ENCODE assay signal across 19 cellular contexts in the genomic region with DNA sequence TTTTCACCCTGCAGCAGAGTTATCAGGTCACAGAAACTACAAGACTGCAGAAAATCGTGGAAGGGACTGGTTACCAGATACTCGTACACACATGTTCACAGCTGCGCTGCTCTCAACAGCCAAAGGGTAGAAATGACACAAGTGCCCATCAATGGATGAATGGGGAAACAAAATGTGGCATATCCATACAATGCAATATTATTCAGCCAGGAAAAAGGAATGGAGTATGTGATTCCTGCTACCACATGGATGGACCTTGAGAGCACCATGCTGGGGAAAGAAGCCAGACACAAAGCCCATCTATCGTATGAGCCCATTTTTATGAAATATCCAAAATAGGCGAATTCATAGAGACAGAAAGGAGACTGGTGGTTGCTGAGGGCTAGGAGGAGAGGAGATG. TPM values are rescaled to one million over a fixed set of nuclear protein-coding genes. Genes with fewer than 3 reads are reported as not detected.
DNase-seq lines count a peak whose midpoint lies in the region; ATAC-seq, FAIRE-seq and TF ChIP-seq lines count a peak whose summit lies in the region.
"Had no signal": no experiment of that assay in that cellular context is flagged by ENCODE, and none has a peak within 500 bp of the region (broad histone marks: within the 10 kb centered on the region; RNA-seq: fewer than 3 reads in every experiment).

No MANE protein-coding gene starts in this region.

- peak overlapping the region in 2 of 3 experiments; percentile 58 to 67 for H3K4me3 Mint-ChIP-seq in nephron
- H3K4me3 Mint-ChIP-seq in stimulated activated naive B cell treated with anti-CD40 and anti-IgM and Interleukin-4, amounts not matched to agents 10 μg/mL and 1 μg/mL and 100 μg/mL, for 72 hours = no peak overlapping the region

- FAIRE-seq in K562 (lab: Jason Lieb, UNC) (no peak), GM12891 (lab: Jason Lieb, UNC) (no peak)
- FAIRE-seq: G401.6, GM18507, H54 had no signal

- H3K4me1 ChIP-seq in HEK293 (ENCODE audit: control insufficient read depth, insufficient read depth, low read length) = peaks cover 2% of the 10 kb centered on the region; the same call in 1 of the 2 replicates
- peaks cover 0 to 4% of the 10 kb centered on the region in 2 experiments; a peak in 1 of 5 replicates for H3K4me1 ChIP-seq in K562 (replicated peaks in 1 of 2; ENCODE audit: control insufficient read depth in 2 of 2, insufficient read depth in 2 of 2, low read length in 2 of 2)
- H3K4me1 ChIP-seq in testis = peaks cover 22% of the 10 kb centered on the region
- H3K4me1 ChIP-seq: Caco-2 had no signal

- no peak overlapping the region for H3K4me2 ChIP-seq in K562 (ENCODE audit: insufficient read depth, low read length)

- in situ Hi-C loops in K562 (cut with MboI) = no loop called here

- intact Hi-C loops in K562 (cut with micrococcal nuclease) (no loop called here), testis (cut with DNase I; ENCODE audit: low total_unique reads) (no loop called here)

- WGBS in K562 (ENCODE audit: insufficient coverage, low coverage, missing lambda C conversion rate) = 4% methylated on average over 5 of the region's 5 CpGs
- WGBS in testis, 2 donors = 92 to 95% methylated on average over 5 of the region's 5 CpGs

- H3K4me1 Mint-ChIP-seq in nephron = peaks cover 23% of the 10 kb centered on the region
- peaks cover 13 to 17% of the 10 kb centered on the region in 2 donors for H3K4me1 Mint-ChIP-seq in stimulated activated naive B cell treated with anti-CD40 and anti-IgM and Interleukin-4, amounts not matched to agents 10 μg/mL and 1 μg/mL and 100 μg/mL, for 72 hours

- H3K9me3 Mint-ChIP-seq in nephron = peaks cover 8% of the 10 kb centered on the region
- H3K9me3 Mint-ChIP-seq in stimulated activated naive B cell treated with anti-CD40 and anti-IgM and Interleukin-4, amounts not matched to agents 10 μg/mL and 1 μg/mL and 100 μg/mL, for 72 hours = peaks cover 8 to 17% of the 10 kb centered on the region in 2 donors

- no peak overlapping the region for H2AFZ ChIP-seq in K562 (ENCODE audit: low read depth, low read length)

- no peak for TF ChIP-seq POLR2A in K562 (conservative IDR thresholded peaks at IDR 0.05)
- no peak for TF ChIP-seq POLR2A in testis (IDR thresholded peaks at IDR 0.05)
- no peak for TF ChIP-seq POLR2A in GM12891 (IDR thresholded peaks at IDR 0.05; ENCODE audit: low read depth, low read length)

- peaks cover 48% of the 10 kb centered on the region for H3K27me3 Mint-ChIP-seq in nephron (ENCODE audit: low read depth)
- H3K27me3 Mint-ChIP-seq in stimulated activated naive B cell treated with anti-CD40 and anti-IgM and Interleukin-4, amounts not matched to agents 10 μg/mL and 1 μg/mL and 100 μg/mL, for 72 hours = peaks cover 54 to 63% of the 10 kb centered on the region in 2 donors

- peaks cover 2% of the 10 kb centered on the region for H3K36me3 Mint-ChIP-seq in nephron (ENCODE audit: low read depth)
- H3K36me3 Mint-ChIP-seq in stimulated activated naive B cell treated with anti-CD40 and anti-IgM and Interleukin-4, amounts not matched to agents 10 μg/mL and 1 μg/mL and 100 μg/mL, for 72 hours = peaks cover 1 to 2% of the 10 kb centered on the region in 2 donors

- no peak overlapping the region for H3K4me3 ChIP-seq in HEK293 (ENCODE audit: low read depth, low read length)
- H3K4me3 ChIP-seq in K562 = no peak overlapping the region
- no peak overlapping the region for H3K4me3 ChIP-seq in testis

- no peak overlapping the region for H3K9ac ChIP-seq in K562 (ENCODE audit: insufficient read depth in 1 of 2, low read depth in 2 of 2, low read length in 2 of 2)

- H3K9me1 ChIP-seq in K562 (ENCODE audit: control insufficient read depth, insufficient read depth, low read length) = no peaks in the 10 kb centered on the region

- TF ChIP-seq RAD21 in K562 (CRISPR knock-in tag; conservative IDR thresholded peaks at IDR 0.05 in 1 of 2, IDR thresholded peaks at IDR 0.05 in 1 of 2) = no peak

- H3K36me3 ChIP-seq in HEK293 (ENCODE audit: control insufficient read depth in 2 of 2, insufficient read depth in 1 of 2, low read length in 2 of 2) = no peaks in the 10 kb centered on the region
- no peaks in the 10 kb centered on the region for H3K36me3 ChIP-seq in K562 (ENCODE audit: control insufficient read depth, insufficient read depth, low read length)
- no peaks in the 10 kb centered on the region for H3K36me3 ChIP-seq in testis (ENCODE audit: low read depth, missing control alignments)

- POLR2A ChIA-PET in HEK293 (lab: Yijun Ruan, JAX) (no interaction called here), K562 (lab: Yijun Ruan, JAX) (no interaction called here)

- H4K20me1 ChIP-seq in K562 (replicated peaks; ENCODE audit: control insufficient read depth, insufficient read depth, low read length) = no peaks in the 10 kb centered on the region

- CTCF ChIA-PET in HEK293 (lab: Yijun Ruan, JAX) = no interaction called here
- CTCF ChIA-PET in K562 (lab: Yijun Ruan, JAX; ENCODE audit: low intra/inter-chr PET ratio) = no interaction called here

- no peak for ATAC-seq in K562
- ATAC-seq in stimulated activated naive B cell treated with anti-CD40 and anti-IgM and Interleukin-4, amounts not matched to agents 10 μg/mL and 1 μg/mL and 100 μg/mL, for 72 hours (replicated peaks) = no peak
- ATAC-seq: GM23338 had no signal

- H3K9me3 ChIP-seq in HEK293 (ENCODE audit: control insufficient read depth, insufficient read depth, low read depth, low read length) (no peaks in the 10 kb centered on the region), K562 (replicated peaks; ENCODE audit: control insufficient read depth, insufficient read depth, low read depth, low read length) (no peaks in the 10 kb centered on the region), testis (no peaks in the 10 kb centered on the region)

- TF ChIP-seq CTCF in HEK293 (tag by site-specific recombination; IDR thresholded peaks at IDR 0.05) (no peak), K562 (IDR thresholded peaks at IDR 0.05 in 2 of 3, conservative IDR thresholded peaks at IDR 0.05 in 1 of 3; ENCODE audit: insufficient read depth in 2 of 3, low read depth in 1 of 3, low read length in 3 of 3) (no peak), nephron (IDR thresholded peaks at IDR 0.05; ENCODE audit: unreplicated experiment in 3 of 3) (no peak), testis (IDR thresholded peaks at IDR 0.05) (no peak)

- H3K27ac Mint-ChIP-seq in nephron = no peak overlapping the region
- no peak overlapping the region for H3K27ac Mint-ChIP-seq in stimulated activated naive B cell treated with anti-CD40 and anti-IgM and Interleukin-4, amounts not matched to agents 10 μg/mL and 1 μg/mL and 100 μg/mL, for 72 hours
- H3K27ac Mint-ChIP-seq: CD4-positive, alpha-beta memory T cell; GM23338 had no signal

- DNase-seq in K562 (ENCODE audit: extremely low read depth in 1 of 4, low spot score in 3 of 4) = no peak
- peak; percentile 8 for DNase-seq in testis
- DNase-seq in stimulated activated naive B cell treated with anti-CD40 and anti-IgM and Interleukin-4, amounts not matched to agents 10 μg/mL and 1 μg/mL and 100 μg/mL, for 72 hours = no peak
- DNase-seq in GM12891 (ENCODE audit: insufficient read length, low spot score) = no peak
- no peak for DNase-seq in kidney tubule cell (ENCODE audit: low spot score)
- no peak for DNase-seq in UCSD-AML1 (lab: John Stamatoyannopoulos, UW; ENCODE audit: unreplicated experiment)
- DNase-seq: C1 segment of cervical spinal cord; Caco-2; CD4-positive, alpha-beta memory T cell; DMS153; DND-41; HCEC 1CT had no signal

- H3K27ac ChIP-seq in HEK293 (ENCODE audit: extremely low read depth, low read depth, low read length) (no peak overlapping the region), K562 (ENCODE audit: extremely low read depth, low read depth, low read length) (no peak overlapping the region), testis (no peak overlapping the region)

- H3K79me2 ChIP-seq in K562 (ENCODE audit: control insufficient read depth, insufficient read depth, low read length) = no peaks in the 10 kb centered on the region

- no peak for TF ChIP-seq EP300 in K562 (IDR thresholded peaks at IDR 0.05; ENCODE audit: low read length)

- peaks cover 8 to 57% of the 10 kb centered on the region in 2 experiments; a peak in 4 of 5 replicates for H3K27me3 ChIP-seq in K562 (ENCODE audit: control insufficient read depth in 2 of 2, insufficient read depth in 2 of 2, low read length in 2 of 2)
- no peaks in the 10 kb centered on the region for H3K27me3 ChIP-seq in testis

- no TSS peak for BruUV-seq in K562 (replicated peaks; lab: Mats Ljungman, UMichigan)

TF ChIP-seq in HEK293, 187 proteins besides CTCF, POLR2A, EP300 and RAD21:
- TF ChIP-seq ZNF530 (tag by site-specific recombination; IDR thresholded peaks at IDR 0.05; ENCODE audit: low read depth) (no peak), ZNF146 (tag by site-specific recombination; IDR thresholded peaks at IDR 0.05) (peak; percentile 76)
TF ChIP-seq in HEK293: peak in this region for 1.

TF ChIP-seq in GM12891, 5 proteins besides CTCF, POLR2A, EP300 and RAD21:
- TF ChIP-seq SPI1 (IDR thresholded peaks at IDR 0.05; ENCODE audit: low read depth, low read length) (no peak), POLR2AphosphoS5 (IDR thresholded peaks at IDR 0.05; ENCODE audit: low read depth, low read length) (no peak), TAF1 (IDR thresholded peaks at IDR 0.05; ENCODE audit: low read depth, low read length) (no peak), POU2F2 (IDR thresholded peaks at IDR 0.05; ENCODE audit: low read depth, low read length) (no peak), PAX5 (IDR thresholded peaks at IDR 0.05; ENCODE audit: insufficient read depth, low read length, severe bottlenecking) (no peak)

RNA-seq across cellular contexts. Expression of a gene that starts 1.7 kb away (rescaled TPM):
- total RNA-seq in K562 (2011; cell fraction: chromatin; rRNA removed; ENCODE audit: low replicate concordance) = not detected in 2 replicates
- total RNA-seq in K562 (2011; cell fraction: nucleolus; rRNA removed) = not detected in 2 replicates
- not detected in 2 replicates for total RNA-seq in K562 (2011; cell fraction: nucleoplasm; rRNA removed)
- total RNA-seq in K562 (2014; rRNA removed) (not detected in 2 replicates), K562 (2014; rRNA removed; fragmentation: Illumina TruSeq; extraction: Trizol) (not detected in 2 replicates), K562 (2015; rRNA removed; fragmentation: Illumina TruSeq; extraction: Trizol) (not detected in 2 replicates), K562 (2021) (not detected in 2 replicates), testis (10 to 100 TPM in 1 of 2 donors, 1 to 10 TPM in 1; 8.0 to 10.0 TPM)
- polyA plus RNA-seq in K562 (2011; rRNA removed) (not detected in 2 replicates), K562 (2014; fragmentation: Illumina TruSeq; extraction: Trizol) (not detected in 2 replicates), K562 (2014; fragmentation: Nextera tagmentation; extraction: Ambion mirVana) (not detected), K562 (2014; rRNA removed) (not detected in 2 replicates), testis (ENCODE audit: insufficient read depth, low read depth, low replicate concordance) (8.7 TPM)
- polyA plus RNA-seq in K562 (2011; cell fraction: cytosol; rRNA removed) = not detected in 2 replicates
- polyA plus RNA-seq in K562 (2011; cell fraction: nucleus; rRNA removed) = not detected in 2 replicates
- 0.04 TPM in 1 of 2 replicates, not detected in the other for polyA plus RNA-seq in K562 (2012)
- not detected in 2 replicates for polyA minus RNA-seq in K562 (2011; rRNA and poly(A)+ RNA removed)
- not detected in 2 replicates for polyA minus RNA-seq in K562 (2011; cell fraction: cytosol; rRNA and poly(A)+ RNA removed)
- not detected in 2 replicates for polyA minus RNA-seq in K562 (2011; cell fraction: nucleus; rRNA and poly(A)+ RNA removed)
- 3.4 TPM for polyA plus RNA-seq in GM12891 (2012; ENCODE audit: low read depth, missing spikeins)
- total RNA-seq: A172, Caco-2 had no signal
- polyA plus RNA-seq: CD4-positive, alpha-beta memory T cell had no signal

Comparison
In these comparisons a context has a peak if more than half of its experiments do, and no peak if none do; other contexts are left out.
1. H3K4me3 Mint-ChIP-seq: peak in nephron (2 of 3); none in stimulated activated naive B cell treated with anti-CD40 and anti-IgM and Interleukin-4, amounts not matched to agents 10 μg/mL and 1 μg/mL and 100 μg/mL, for 72 hours (0 of 2).
2. RNA of a gene that starts 1.7 kb away (total RNA-seq): 8.0 to 10.0 TPM in testis; not detected in K562; every median in the first group is over 4 times any median in the second.